Comparison of ENCODE assay signal across 11 cellular contexts in genomic region chr20:33399924-33400323, GRCh38. TPM values are rescaled to one million over a fixed set of nuclear protein-coding genes. Genes with fewer than 3 reads are reported as not detected.
A peak's percentile ranks its signal among the peaks of the same experiment; 100 is the strongest.
DNase-seq lines count a peak whose midpoint lies in the region; ATAC-seq, FAIRE-seq and TF ChIP-seq lines count a peak whose summit lies in the region.
"Had no signal": no experiment of that assay in that cellular context is flagged by ENCODE, and none has a peak within 500 bp of the region (broad histone marks: within the 10 kb centered on the region; RNA-seq: fewer than 3 reads in every experiment).

No MANE protein-coding gene starts in this region.

- H3K4me1 ChIP-seq in iPS-18a (ENCODE audit: control insufficient read depth, low read depth, low read length) (peaks cover 5% of the 10 kb centered on the region), thoracic aorta (ENCODE audit: control insufficient read depth in 1 of 2, low read depth in 2 of 2) (peaks cover 13 to 29% of the 10 kb centered on the region in 2 donors)

- no peak overlapping the region for H3K9ac ChIP-seq in iPS-18a (ENCODE audit: low read length)

- H3K4me1 Mint-ChIP-seq in activated naive CD4-positive, alpha-beta T cell treated with anti-CD3 and anti-CD28 coated beads, Interleukin-2, amount 10 ng/mL, durations not matched to agents 7 days and 5 days = peaks cover 39% of the 10 kb centered on the region
- H3K4me1 Mint-ChIP-seq in activated B cell treated with CpG ODN at 0.5 μM for 24 hours = peaks cover 39% of the 10 kb centered on the region

- H3K27me3 ChIP-seq in iPS-18a (ENCODE audit: control insufficient read depth, insufficient read depth, low read length) (no peaks in the 10 kb centered on the region), thoracic aorta (replicated peaks; ENCODE audit: insufficient read depth) (no peaks in the 10 kb centered on the region)

- H3K36me3 ChIP-seq in iPS-18a (ENCODE audit: control insufficient read depth, low read depth, low read length) = peaks cover 17% of the 10 kb centered on the region
- H3K36me3 ChIP-seq in thoracic aorta = peaks cover 4% of the 10 kb centered on the region

- H3K36me3 Mint-ChIP-seq in activated naive CD4-positive, alpha-beta T cell treated with anti-CD3 and anti-CD28 coated beads, Interleukin-2, amount 10 ng/mL, durations not matched to agents 7 days and 5 days = peaks cover 2% of the 10 kb centered on the region
- peaks cover 23% of the 10 kb centered on the region for H3K36me3 Mint-ChIP-seq in activated B cell treated with CpG ODN at 0.5 μM for 24 hours (ENCODE audit: low read depth)

- TF ChIP-seq CTCF in activated B cell treated with CpG ODN at 0.5 μM for 24 hours (IDR thresholded peaks at IDR 0.05) = no peak
- no peak for TF ChIP-seq CTCF in thoracic aorta (IDR thresholded peaks at IDR 0.05)

- H3K9me3 ChIP-seq in iPS-18a (ENCODE audit: control insufficient read depth, low read depth, low read length) = no peaks in the 10 kb centered on the region
- H3K9me3 ChIP-seq in thoracic aorta = no peaks in the 10 kb centered on the region

- peak overlapping the region; percentile 87 for H3K4me3 Mint-ChIP-seq in activated naive CD4-positive, alpha-beta T cell treated with anti-CD3 and anti-CD28 coated beads, Interleukin-2, amount 10 ng/mL, durations not matched to agents 7 days and 5 days
- H3K4me3 Mint-ChIP-seq in activated B cell treated with CpG ODN at 0.5 μM for 24 hours = peak overlapping the region; percentile 94

- no peak for FAIRE-seq in urothelium cell line (lab: Jason Lieb, UNC)
- FAIRE-seq: D721Med, kidney had no signal

- POLR2A ChIA-PET in activated B cell treated with CpG ODN at 0.5 μM for 24 hours (lab: Charles Lee) = interaction anchor here (0.7 to 3.2 kb wide), 2 partner anchors 10 to 44 kb away, joined by 3 to 37 read pairs; partner anchors contain the start of gene SNTA1

- ATAC-seq in activated B cell treated with CpG ODN at 0.5 μM for 24 hours (ENCODE audit: low read depth) = no peak
- ATAC-seq in thoracic aorta (ENCODE audit: insufficient number of reproducible peaks, low FRiP score, low read depth) = no peak
- no peak for ATAC-seq in HG02759 (IDR thresholded peaks at IDR 0.05; ENCODE audit: unreplicated experiment)
- ATAC-seq in GM21723 (IDR thresholded peaks at IDR 0.05; ENCODE audit: unreplicated experiment) = no peak

- intact Hi-C loops in activated B cell treated with CpG ODN at 0.5 μM for 24 hours (cut with micrococcal nuclease) = loop anchor here (2.0 to 10.0 kb wide), 3 partner anchors 43 to 595 kb away; partner anchors contain the start of genes ACTL10, RALY and SNTA1

- no peak for DNase-seq in activated naive CD4-positive, alpha-beta T cell treated with anti-CD3 and anti-CD28 coated beads, Interleukin-2, amount 10 ng/mL, durations not matched to agents 7 days and 5 days
- DNase-seq in activated naive CD4-positive, alpha-beta T cell (lab: John Stamatoyannopoulos, UW) = no peak
- DNase-seq in activated B cell treated with CpG ODN at 0.5 μM for 24 hours (no peak), thoracic aorta (ENCODE audit: low spot score) (no peak), urothelium cell line (ENCODE audit: low spot score) (no peak)
- DNase-seq: kidney, NCI-H1930 had no signal

- CTCF ChIA-PET in activated naive CD4-positive, alpha-beta T cell treated with anti-CD3 and anti-CD28 coated beads, Interleukin-2, amount 10 ng/mL, durations not matched to agents 7 days and 5 days (lab: Charles Lee) = interaction anchor here (0.7 to 2.1 kb wide), 6 partner anchors 12 to 268 kb away, joined by 3 to 9 read pairs (median 4); no protein-coding TSS in a partner anchor
- CTCF ChIA-PET in activated B cell treated with CpG ODN at 0.5 μM for 24 hours (lab: Charles Lee) = no interaction called here

- no peaks in the 10 kb centered on the region for H3K9me3 Mint-ChIP-seq in activated naive CD4-positive, alpha-beta T cell treated with anti-CD3 and anti-CD28 coated beads, Interleukin-2, amount 10 ng/mL, durations not matched to agents 7 days and 5 days
- no peaks in the 10 kb centered on the region for H3K9me3 Mint-ChIP-seq in activated B cell treated with CpG ODN at 0.5 μM for 24 hours

- H3K4me3 ChIP-seq in iPS-18a (ENCODE audit: low read length) (peak overlapping the region; percentile 80), thoracic aorta (peak overlapping the region; percentile 83)

- H3K27me3 Mint-ChIP-seq in activated naive CD4-positive, alpha-beta T cell treated with anti-CD3 and anti-CD28 coated beads, Interleukin-2, amount 10 ng/mL, durations not matched to agents 7 days and 5 days = no peaks in the 10 kb centered on the region
- H3K27me3 Mint-ChIP-seq in activated B cell treated with CpG ODN at 0.5 μM for 24 hours = no peaks in the 10 kb centered on the region

- H3K27ac ChIP-seq in iPS-18a (ENCODE audit: low read length) (no peak overlapping the region), thoracic aorta (no peak overlapping the region)

- no peak overlapping the region for H3K27ac Mint-ChIP-seq in activated naive CD4-positive, alpha-beta T cell treated with anti-CD3 and anti-CD28 coated beads, Interleukin-2, amount 10 ng/mL, durations not matched to agents 7 days and 5 days
- H3K27ac Mint-ChIP-seq in activated B cell treated with CpG ODN at 0.5 μM for 24 hours = no peak overlapping the region

RNA-seq across cellular contexts. Expression of gene CDK5RAP1, which starts 1.4 kb away (rescaled TPM):
- total RNA-seq in activated B cell treated with CpG ODN at 0.5 μM for 24 hours = 44.2 and 50.5 TPM in 2 replicates
- total RNA-seq in thoracic aorta = 10 to 100 TPM; 26.2 to 26.3 TPM

RNA-seq across cellular contexts. Expression of gene SNTA1, which starts 43.6 kb away (rescaled TPM):
- 1.7 and 2.0 TPM in 2 replicates for total RNA-seq in activated B cell treated with CpG ODN at 0.5 μM for 24 hours
- total RNA-seq in thoracic aorta = 100 to 1,000 TPM in 1 of 2 donors, 10 to 100 TPM in 1; 62.6 to 108 TPM

Comparison
In these comparisons a context has a peak if more than half of its experiments do, and no peak if none do; other contexts are left out.
1. RNA of gene SNTA1, which starts 43.6 kb away (total RNA-seq): 62.6 to 108 TPM in thoracic aorta; 1.7 to 2.0 TPM in activated B cell treated with CpG ODN at 0.5 μM for 24 hours; every median in the first group is over 10 times any median in the second.